9 cellular contexts compared by ENCODE assay signal in the genomic region with DNA sequence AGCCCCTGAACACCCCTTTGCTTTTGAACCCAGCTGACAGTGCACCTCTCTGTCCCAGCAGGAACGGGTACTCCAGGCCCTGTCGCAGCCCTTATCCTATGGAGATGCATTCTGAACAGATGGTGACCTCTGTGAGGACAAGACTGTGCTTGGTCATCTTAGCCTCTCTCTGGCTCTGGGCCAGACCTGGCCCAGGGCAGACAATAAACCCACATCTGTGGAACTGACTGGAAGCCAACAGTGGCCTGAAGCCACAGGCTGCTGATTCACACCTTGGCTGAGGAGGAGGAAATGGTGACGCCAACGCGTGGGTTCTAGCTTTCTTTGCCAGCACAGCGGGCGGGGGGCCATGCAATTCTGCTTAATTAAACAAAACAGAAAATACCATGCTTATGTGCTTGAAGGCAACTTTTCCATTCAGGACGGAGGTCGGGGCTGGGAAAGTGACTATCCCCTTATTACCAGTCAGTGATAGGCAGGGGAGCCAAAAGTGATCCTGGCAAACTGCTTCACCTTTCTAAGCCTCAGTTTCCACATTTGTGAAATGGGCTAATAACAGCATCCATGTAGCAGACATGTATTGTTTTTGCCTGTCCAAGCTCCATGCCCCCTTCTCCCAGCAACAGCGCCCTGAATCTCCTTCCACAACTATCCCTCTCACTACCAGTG. TPM values are rescaled to one million over a fixed set of nuclear protein-coding genes. Genes with fewer than 3 reads are reported as not detected.
A peak's percentile ranks its signal among the peaks of the same experiment; 100 is the strongest.
DNase-seq lines count a peak whose midpoint lies in the region; ATAC-seq and TF ChIP-seq lines count a peak whose summit lies in the region.
"Had no signal": no experiment of that assay in that cellular context is flagged by ENCODE, and none has a peak within 500 bp of the region (broad histone marks: within the 10 kb centered on the region; RNA-seq: fewer than 3 reads in every experiment).

No MANE protein-coding gene starts in this region.

- H3K27ac Mint-ChIP-seq in brain = peak overlapping the region; percentile 61 to 96 (median 91)
- no peak overlapping the region for H3K27ac Mint-ChIP-seq in CD4-positive, alpha-beta memory T cell

- peaks cover 3% of the 10 kb centered on the region for H3K27me3 Mint-ChIP-seq in brain
- peaks cover 7 to 24% of the 10 kb centered on the region in 2 donors for H3K27me3 Mint-ChIP-seq in CD4-positive, alpha-beta memory T cell

- peaks cover 0 to 2% (median 0%) of the 10 kb centered on the region in 5 experiments for H3K9me3 Mint-ChIP-seq in brain
- no peaks in the 10 kb centered on the region for H3K9me3 Mint-ChIP-seq in CD4-positive, alpha-beta memory T cell

- H3K36me3 ChIP-seq in Peyer's patch = no peaks in the 10 kb centered on the region
- H3K36me3 ChIP-seq in left lung = peaks cover 0 to 2% of the 10 kb centered on the region in 2 donors
- H3K36me3 ChIP-seq in CD4-positive, alpha-beta memory T cell (ENCODE audit: insufficient read depth, low read length) = no peaks in the 10 kb centered on the region
- H3K36me3 ChIP-seq: neutrophil had no signal

- DNase-seq in GM03348 (ENCODE audit: low spot score) (peak; percentile 85), Peyer's patch (peak; percentile 31 to 79 (median 58)), left lung (peak; percentile 79 to 85), HEK293T (ENCODE audit: extremely low spot score) (no peak)
- peak; percentile 65 to 68 for DNase-seq in stimulated activated CD8-positive, alpha-beta memory T cell treated with anti-CD3 and anti-CD28 coated beads, Interleukin-15, amount 100 ng/mL, for 48 hours (ENCODE audit: low read depth in 2 of 2)
- no peak for DNase-seq in CD4-positive, alpha-beta memory T cell

- H3K4me3 ChIP-seq in Peyer's patch (no peak overlapping the region), left lung (no peak overlapping the region)
- no peak overlapping the region for H3K4me3 ChIP-seq in CD4-positive, alpha-beta memory T cell (ENCODE audit: low read length in 2 of 2)

- intact Hi-C loops in left lung (cut with DNase I) = no loop called here
- intact Hi-C loops in CD4-positive, alpha-beta memory T cell (cut with micrococcal nuclease) = no loop called here

- no peak for TF ChIP-seq POLR2A in Peyer's patch (IDR thresholded peaks at IDR 0.05)

- H3K27me3 ChIP-seq in Peyer's patch (no peaks in the 10 kb centered on the region), left lung (no peaks in the 10 kb centered on the region)
- H3K27me3 ChIP-seq in CD4-positive, alpha-beta memory T cell (ENCODE audit: insufficient read depth, low read length) = no peaks in the 10 kb centered on the region

- TF ChIP-seq CTCF in Peyer's patch (IDR thresholded peaks at IDR 0.05) (no peak), brain (conservative IDR thresholded peaks at IDR 0.05) (no peak), left lung (IDR thresholded peaks at IDR 0.05) (no peak)

- CTCF ChIA-PET in CD4-positive, alpha-beta memory T cell (lab: Charles Lee; ENCODE audit: partially characterized antibody) = no interaction called here
- CTCF ChIA-PET in HEK293T (lab: Yijun Ruan, JAX) = no interaction called here

- H3K9me3 ChIP-seq in Peyer's patch (no peaks in the 10 kb centered on the region), left lung (no peaks in the 10 kb centered on the region)
- no peaks in the 10 kb centered on the region for H3K9me3 ChIP-seq in CD4-positive, alpha-beta memory T cell (ENCODE audit: control insufficient read depth in 1 of 2, low read length in 2 of 2)
- H3K9me3 ChIP-seq: neutrophil had no signal

- POLR2A ChIA-PET in CD4-positive, alpha-beta memory T cell (lab: Charles Lee; ENCODE audit: partially characterized antibody) = no interaction called here
- POLR2A ChIA-PET in HEK293T (lab: Yijun Ruan, JAX) = no interaction called here

- H3K4me1 Mint-ChIP-seq in brain = peaks cover 76% of the 10 kb centered on the region
- peaks cover 0 to 4% (median under 1%) of the 10 kb centered on the region in 4 donors for H3K4me1 Mint-ChIP-seq in CD4-positive, alpha-beta memory T cell

- H3K36me3 Mint-ChIP-seq in brain = peaks cover 13% of the 10 kb centered on the region
- H3K36me3 Mint-ChIP-seq in CD4-positive, alpha-beta memory T cell = no peaks in the 10 kb centered on the region

- peak; percentile 35 for ATAC-seq in left lung
- no peak for ATAC-seq in HG02840 (IDR thresholded peaks at IDR 0.05; ENCODE audit: low FRiP score, unreplicated experiment)

- H3K4me3 Mint-ChIP-seq in brain = peak overlapping the region in 3 of 5 experiments; percentile 13 to 68 (median 21)
- H3K4me3 Mint-ChIP-seq in CD4-positive, alpha-beta memory T cell = no peak overlapping the region

- H3K4me1 ChIP-seq in Peyer's patch (peaks cover 0 to 26% (median 0%) of the 10 kb centered on the region in 4 donors), left lung (peaks cover 18 to 66% of the 10 kb centered on the region in 2 donors)
- no peaks in the 10 kb centered on the region for H3K4me1 ChIP-seq in CD4-positive, alpha-beta memory T cell (ENCODE audit: insufficient read depth, low read length)

- peak overlapping the region; percentile 28 to 65 (median 44) for H3K27ac ChIP-seq in Peyer's patch
- peak overlapping the region; percentile 28 to 69 for H3K27ac ChIP-seq in left lung
- no peak overlapping the region for H3K27ac ChIP-seq in CD4-positive, alpha-beta memory T cell (ENCODE audit: low read depth, low read length)
- H3K27ac ChIP-seq: neutrophil had no signal

TF ChIP-seq in HEK293T, 16 proteins besides CTCF, POLR2A, EP300 and RAD21:
- TF ChIP-seq TARDBP (IDR thresholded peaks at IDR 0.05) (no peak), FOXM1 (IDR thresholded peaks at IDR 0.05; ENCODE audit: borderline replicate concordance) (no peak)

RNA-seq across cellular contexts. Expression of gene SH3PXD2B, which starts 10.8 kb away (rescaled TPM):
- total RNA-seq in Peyer's patch (10 to 100 TPM in 3 of 4 donors, 1 to 10 TPM in 1; 5.8 to 26.4 (median 11.7) TPM), left lung (10 to 100 TPM; 50.7 to 57.5 TPM)
- polyA plus RNA-seq in brain (ENCODE audit: insufficient read depth, low read depth, low replicate concordance) = 16.3 TPM
- under 1 TPM; 0.19 to 0.38 TPM for total RNA-seq in CD4-positive, alpha-beta memory T cell
- not detected for polyA plus RNA-seq in CD4-positive, alpha-beta memory T cell

Comparison
In these comparisons a context has a peak if more than half of its experiments do, and no peak if none do; other contexts are left out.
1. DNase-seq: peak in GM03348 (single experiment), Peyer's patch (3 of 3), left lung (2 of 2) and stimulated activated CD8-positive, alpha-beta memory T cell treated with anti-CD3 and anti-CD28 coated beads, Interleukin-15, amount 100 ng/mL, for 48 hours (2 of 2); none in CD4-positive, alpha-beta memory T cell (0 of 5) and HEK293T (single experiment).
2. H3K27ac Mint-ChIP-seq: peak in brain (5 of 5); none in CD4-positive, alpha-beta memory T cell (0 of 7).
3. H3K4me3 Mint-ChIP-seq: peak in brain (3 of 5); none in CD4-positive, alpha-beta memory T cell (0 of 8).
4. RNA of gene SH3PXD2B, which starts 10.8 kb away (total RNA-seq): 50.7 to 57.5 TPM in left lung and 5.8 to 26.4 TPM in Peyer's patch; 0.19 to 0.38 TPM in CD4-positive, alpha-beta memory T cell; every median in the first group is over 4 times any median in the second.